8 cellular contexts compared by ENCODE assay signal in the genomic region with DNA sequence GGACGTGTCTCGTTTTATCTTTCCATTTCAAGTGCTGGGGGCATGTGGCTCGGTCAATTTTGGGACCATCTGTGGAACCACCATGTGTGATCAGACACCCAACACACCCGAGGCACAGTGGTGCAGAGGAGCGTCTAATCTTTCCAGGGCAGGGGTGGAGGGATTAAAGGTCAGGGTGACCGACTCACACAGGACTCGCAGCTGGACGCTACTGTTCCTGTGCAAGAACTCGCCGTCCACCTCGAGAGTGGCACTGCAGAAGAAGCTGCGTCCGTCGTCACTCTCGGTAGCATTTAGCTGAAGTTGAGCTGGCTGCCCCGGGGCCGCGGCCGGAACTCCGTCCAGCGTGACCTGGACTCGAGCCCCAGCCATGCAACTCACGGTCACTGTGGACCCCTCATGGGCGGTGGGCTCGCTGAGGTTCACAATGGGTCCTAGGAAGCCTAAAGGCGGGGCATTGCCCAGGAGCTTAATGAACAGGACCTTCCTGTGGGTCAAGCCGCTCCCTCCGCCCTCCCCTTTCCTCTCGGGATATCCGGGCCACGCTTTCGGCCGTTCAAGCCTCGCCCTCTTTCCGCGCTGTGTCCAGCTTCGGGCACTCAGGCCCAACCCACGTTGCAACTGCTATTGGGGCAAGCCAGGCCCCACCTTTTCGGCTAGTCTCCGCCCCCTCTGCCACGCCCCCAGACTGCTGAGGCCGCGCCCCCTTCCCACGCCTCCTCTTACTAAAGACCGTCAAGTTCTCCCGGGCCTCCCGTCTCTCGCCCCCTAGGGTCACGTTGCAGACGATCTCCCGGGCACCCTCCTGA. TPM values are rescaled to one million over a fixed set of nuclear protein-coding genes. Genes with fewer than 3 reads are reported as not detected.
DNase-seq lines count a peak whose midpoint lies in the region; ATAC-seq and TF ChIP-seq lines count a peak whose summit lies in the region.

No MANE protein-coding gene starts in this region.

- no peak for ATAC-seq in stimulated activated effector memory CD8-positive, alpha-beta T cell treated with anti-CD3 and anti-CD28 coated beads, Interleukin-12 subunit alpha, Interleukin-12 subunit beta, amount 100 ng/mL, for 72 hours

- CTCF ChIA-PET in activated CD4-positive, alpha-beta memory T cell treated with anti-CD3 and anti-CD28 coated beads for 36 hours (lab: Charles Lee) = interaction anchor here (1.1 to 2.0 kb wide), 7 partner anchors 20 to 307 kb away, joined by 3 to 12 read pairs (median 3); no protein-coding TSS in a partner anchor

- peaks cover 35% of the 10 kb centered on the region for H3K36me3 Mint-ChIP-seq in activated CD4-positive, alpha-beta memory T cell treated with anti-CD3 and anti-CD28 coated beads for 36 hours
- peaks cover 76% of the 10 kb centered on the region for H3K36me3 Mint-ChIP-seq in stimulated activated effector memory CD8-positive, alpha-beta T cell treated with anti-CD3 and anti-CD28 coated beads, Interleukin-12 subunit alpha, Interleukin-12 subunit beta, amount 100 ng/mL, for 72 hours

- peak overlapping the region; percentile 59 for H3K27ac ChIP-seq in mesodermal cell (ENCODE audit: low read depth, low read length, severe bottlenecking)

- H3K4me1 Mint-ChIP-seq in activated CD4-positive, alpha-beta memory T cell treated with anti-CD3 and anti-CD28 coated beads for 36 hours (ENCODE audit: low read depth) = peaks cover 48% of the 10 kb centered on the region
- peaks cover 48% of the 10 kb centered on the region for H3K4me1 Mint-ChIP-seq in stimulated activated effector memory CD8-positive, alpha-beta T cell treated with anti-CD3 and anti-CD28 coated beads, Interleukin-12 subunit alpha, Interleukin-12 subunit beta, amount 100 ng/mL, for 72 hours

- peak; percentile 37 to 50 for DNase-seq in NCI-H187 (lab: John Stamatoyannopoulos, UW)
- DNase-seq in NCI-H187 treated with DMSO at 0.1 percent for 48 hours (lab: John Stamatoyannopoulos, UW) = no peak
- DNase-seq in NCI-H2196 treated with DMSO at 0.1 percent for 48 hours (lab: John Stamatoyannopoulos, UW; ENCODE audit: unreplicated experiment) = peak; percentile 85
- DNase-seq in activated CD4-positive, alpha-beta memory T cell treated with anti-CD3 and anti-CD28 coated beads for 36 hours = peak; percentile 71
- DNase-seq in epithelial cell of proximal tubule (ENCODE audit: low read depth) = peak; percentile 53
- DNase-seq in stimulated activated effector memory CD8-positive, alpha-beta T cell treated with anti-CD3 and anti-CD28 coated beads, Interleukin-12 subunit alpha, Interleukin-12 subunit beta, amount 100 ng/mL, for 72 hours (ENCODE audit: low spot score in 2 of 2) = peak; percentile 34 to 65
- DNase-seq in NCI-H2107 treated with DMSO at 0.1 percent for 48 hours (lab: John Stamatoyannopoulos, UW; ENCODE audit: unreplicated experiment) = no peak

- TF ChIP-seq CTCF in epithelial cell of proximal tubule (conservative IDR thresholded peaks at IDR 0.05; ENCODE audit: low read depth, low read length) = peak; percentile 17

- H3K36me3 ChIP-seq in mesodermal cell (ENCODE audit: control insufficient read depth, insufficient read depth, low read length) = peaks cover 18% of the 10 kb centered on the region

- H3K4me3 ChIP-seq in epithelial cell of proximal tubule (ENCODE audit: low read depth, low read length) (peak overlapping the region; percentile 92), mesodermal cell (ENCODE audit: extremely low read depth, insufficient read depth, low read length, poor library complexity, severe bottlenecking) (peak overlapping the region; percentile 81)

- H3K9me3 Mint-ChIP-seq in activated CD4-positive, alpha-beta memory T cell treated with anti-CD3 and anti-CD28 coated beads for 36 hours = no peaks in the 10 kb centered on the region
- H3K9me3 Mint-ChIP-seq in stimulated activated effector memory CD8-positive, alpha-beta T cell treated with anti-CD3 and anti-CD28 coated beads, Interleukin-12 subunit alpha, Interleukin-12 subunit beta, amount 100 ng/mL, for 72 hours = no peaks in the 10 kb centered on the region

- H3K4me1 ChIP-seq in mesodermal cell (ENCODE audit: control insufficient read depth, insufficient read depth, low read length, poor library complexity, severe bottlenecking) = peaks cover 4% of the 10 kb centered on the region

- H3K27ac Mint-ChIP-seq in activated CD4-positive, alpha-beta memory T cell treated with anti-CD3 and anti-CD28 coated beads for 36 hours = no peak overlapping the region
- H3K27ac Mint-ChIP-seq in stimulated activated effector memory CD8-positive, alpha-beta T cell treated with anti-CD3 and anti-CD28 coated beads, Interleukin-12 subunit alpha, Interleukin-12 subunit beta, amount 100 ng/mL, for 72 hours = no peak overlapping the region

- H3K9me3 ChIP-seq in mesodermal cell (ENCODE audit: control insufficient read depth, low read length) = no peaks in the 10 kb centered on the region

- 4 to 5% methylated on average over 43 to 48 of the region's 51 CpGs for WGBS in mesodermal cell (ENCODE audit: insufficient coverage in 2 of 2), 2 experiments

- intact Hi-C loops in activated CD4-positive, alpha-beta memory T cell treated with anti-CD3 and anti-CD28 coated beads for 36 hours (cut with micrococcal nuclease) = loop anchor here (10.0 kb wide), 1 partner anchor 140 kb away; the partner anchor contains the start of gene DNMT1

- POLR2A ChIA-PET in activated CD4-positive, alpha-beta memory T cell treated with anti-CD3 and anti-CD28 coated beads for 36 hours (lab: Charles Lee) = interaction anchor here (0.6 to 2.3 kb wide), 7 partner anchors 10 to 66 kb away, joined by 3 to 23 read pairs (median 4); partner anchors contain the start of gene ICAM1

- no peaks in the 10 kb centered on the region for H3K27me3 Mint-ChIP-seq in activated CD4-positive, alpha-beta memory T cell treated with anti-CD3 and anti-CD28 coated beads for 36 hours

- H3K4me3 Mint-ChIP-seq in activated CD4-positive, alpha-beta memory T cell treated with anti-CD3 and anti-CD28 coated beads for 36 hours = peak overlapping the region; percentile 95
- H3K4me3 Mint-ChIP-seq in stimulated activated effector memory CD8-positive, alpha-beta T cell treated with anti-CD3 and anti-CD28 coated beads, Interleukin-12 subunit alpha, Interleukin-12 subunit beta, amount 100 ng/mL, for 72 hours = peak overlapping the region; percentile 93

RNA-seq across cellular contexts. Expression of gene RAVER1, which starts 1.2 kb away (rescaled TPM):
- 10 to 100 TPM; 81.5 to 85.0 TPM for total RNA-seq in activated CD4-positive, alpha-beta memory T cell treated with anti-CD3 and anti-CD28 coated beads for 36 hours
- 29.5 and 34.1 TPM in 2 replicates for total RNA-seq in epithelial cell of proximal tubule
- 25.5 TPM for polyA plus RNA-seq in mesodermal cell (2013, experiment 1 of 2)
- polyA plus RNA-seq in mesodermal cell (2013, experiment 2 of 2) = 21.7 TPM

RNA-seq across cellular contexts. Expression of gene ICAM3, which starts 4.9 kb away (rescaled TPM):
- 100 to 1,000 TPM; 125 to 132 TPM for total RNA-seq in activated CD4-positive, alpha-beta memory T cell treated with anti-CD3 and anti-CD28 coated beads for 36 hours
- 3.4 and 3.8 TPM in 2 replicates for total RNA-seq in epithelial cell of proximal tubule
- 11.5 TPM for polyA plus RNA-seq in mesodermal cell (2013, experiment 1 of 2)
- polyA plus RNA-seq in mesodermal cell (2013, experiment 2 of 2) = 10.3 TPM

RNA-seq across cellular contexts. Expression of gene FDX2, which starts 18.7 kb away (rescaled TPM):
- 10 to 100 TPM in 1 of 2 experiments, 1 to 10 TPM in 1; 9.9 to 12.2 TPM for total RNA-seq in activated CD4-positive, alpha-beta memory T cell treated with anti-CD3 and anti-CD28 coated beads for 36 hours
- 48.2 and 57.6 TPM in 2 replicates for total RNA-seq in epithelial cell of proximal tubule
- polyA plus RNA-seq in mesodermal cell (2013, experiment 1 of 2) = 14.1 TPM
- polyA plus RNA-seq in mesodermal cell (2013, experiment 2 of 2) = 13.8 TPM

RNA-seq across cellular contexts. Expression of gene ZGLP1, which starts 24.9 kb away (rescaled TPM):
- 1 to 10 TPM in 1 of 2 experiments, under 1 TPM in 1; 0.85 to 2.0 TPM for total RNA-seq in activated CD4-positive, alpha-beta memory T cell treated with anti-CD3 and anti-CD28 coated beads for 36 hours
- total RNA-seq in epithelial cell of proximal tubule = 0.35 and 2.4 TPM in 2 replicates
- 5.6 TPM for polyA plus RNA-seq in mesodermal cell (2013, experiment 1 of 2)
- 1.7 TPM for polyA plus RNA-seq in mesodermal cell (2013, experiment 2 of 2)

RNA-seq across cellular contexts. Expression of gene ICAM5, which starts 44.8 kb away (rescaled TPM):
- total RNA-seq in activated CD4-positive, alpha-beta memory T cell treated with anti-CD3 and anti-CD28 coated beads for 36 hours = 1 to 10 TPM; 1.1 to 1.3 TPM
- total RNA-seq in epithelial cell of proximal tubule = 0.14 TPM in 1 of 2 replicates, not detected in the other
- polyA plus RNA-seq in mesodermal cell (2013, experiment 1 of 2) = 2.5 TPM
- polyA plus RNA-seq in mesodermal cell (2013, experiment 2 of 2) = 0.86 TPM

Comparison
In these comparisons a context has a peak if more than half of its experiments do, and no peak if none do; other contexts are left out.
1. DNase-seq: peak in NCI-H187 (2 of 2), NCI-H2196 treated with DMSO at 0.1 percent for 48 hours (single experiment), activated CD4-positive, alpha-beta memory T cell treated with anti-CD3 and anti-CD28 coated beads for 36 hours (single experiment), epithelial cell of proximal tubule (single experiment) and stimulated activated effector memory CD8-positive, alpha-beta T cell treated with anti-CD3 and anti-CD28 coated beads, Interleukin-12 subunit alpha, Interleukin-12 subunit beta, amount 100 ng/mL, for 72 hours (2 of 2); none in NCI-H187 treated with DMSO at 0.1 percent for 48 hours (single experiment) and NCI-H2107 treated with DMSO at 0.1 percent for 48 hours (single experiment).
2. RNA of gene ICAM3, which starts 4.9 kb away (total RNA-seq): 125 to 132 TPM in activated CD4-positive, alpha-beta memory T cell treated with anti-CD3 and anti-CD28 coated beads for 36 hours; 3.4 to 3.8 TPM in epithelial cell of proximal tubule; every median in the first group is over 10 times any median in the second.